Comparison of ENCODE assay signal across 1 cellular context in genomic region chr6:43277643-43278523, GRCh38.
TF ChIP-seq lines count a peak whose summit lies in the region.

No MANE protein-coding gene starts in this region.

TF ChIP-seq in HepG2, 621 proteins besides CTCF, POLR2A, EP300 and RAD21 (continued from another document):
- no peak for TF ChIP-seq ZNF256 (CRISPR knock-in tag; conservative IDR thresholded peaks at IDR 0.05)
- TF ChIP-seq ZNF773 (CRISPR knock-in tag; IDR thresholded peaks at IDR 0.05; ENCODE audit: borderline replicate concordance) = no peak
- no peak for TF ChIP-seq RFX1 (IDR thresholded peaks at IDR 0.05)
- 0 out of 2 replicates have a peak, but pooled peaks have one; percentile 16 for TF ChIP-seq IRF2 (CRISPR knock-in tag; IDR thresholded peaks at IDR 0.05)
- TF ChIP-seq HNRNPL (IDR thresholded peaks at IDR 0.05; ENCODE audit: low read depth, low read length) = peak; percentile 84; the same call in 1 of the 2 replicates
- TF ChIP-seq, protein P1, sequence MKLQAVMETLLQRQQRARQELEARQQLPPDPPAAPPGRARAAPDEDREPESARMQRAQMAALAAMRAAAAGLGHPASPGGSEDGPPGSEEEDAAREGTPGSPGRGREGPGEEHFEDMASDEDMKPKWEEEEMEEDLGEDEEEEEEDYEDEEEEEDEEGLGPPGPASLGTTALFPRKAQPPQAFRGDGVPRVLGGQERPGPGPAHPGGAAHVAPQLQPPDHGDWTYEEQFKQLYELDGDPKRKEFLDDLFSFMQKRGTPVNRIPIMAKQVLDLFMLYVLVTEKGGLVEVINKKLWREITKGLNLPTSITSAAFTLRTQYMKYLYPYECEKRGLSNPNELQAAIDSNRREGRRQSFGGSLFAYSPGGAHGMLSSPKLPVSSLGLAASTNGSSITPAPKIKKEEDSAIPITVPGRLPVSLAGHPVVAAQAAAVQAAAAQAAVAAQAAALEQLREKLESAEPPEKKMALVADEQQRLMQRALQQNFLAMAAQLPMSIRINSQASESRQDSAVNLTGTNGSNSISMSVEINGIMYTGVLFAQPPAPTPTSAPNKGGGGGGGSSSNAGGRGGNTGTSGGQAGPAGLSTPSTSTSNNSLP (IDR thresholded peaks at IDR 0.05; ENCODE audit: low read depth, low read length) = no peak
- 0 out of 2 replicates have a peak, but pooled peaks have one; percentile 58 for TF ChIP-seq ZNF446 (CRISPR knock-in tag; IDR thresholded peaks at IDR 0.05)
- no peak for TF ChIP-seq ZFAT (CRISPR knock-in tag; conservative IDR thresholded peaks at IDR 0.05)
- TF ChIP-seq HNRNPLL (IDR thresholded peaks at IDR 0.05; ENCODE audit: low read depth, low read length, poor library complexity, severe bottlenecking) = peak; percentile 25
- no peak for TF ChIP-seq MED8 (CRISPR knock-in tag; IDR thresholded peaks at IDR 0.05; ENCODE audit: insufficient replicate concordance)
- no peak for TF ChIP-seq ARHGAP35 (CRISPR knock-in tag; IDR thresholded peaks at IDR 0.05; ENCODE audit: borderline replicate concordance)
- peak; percentile 93 for TF ChIP-seq ZBTB10 (CRISPR knock-in tag; IDR thresholded peaks at IDR 0.05; ENCODE audit: borderline replicate concordance)
- TF ChIP-seq RBAK (CRISPR knock-in tag; IDR thresholded peaks at IDR 0.05) = peak; percentile 96
- no peak; the same call in 1 of the 2 replicates for TF ChIP-seq KMT2B (CRISPR knock-in tag; IDR thresholded peaks at IDR 0.05)
- TF ChIP-seq ZBTB20 (CRISPR knock-in tag; IDR thresholded peaks at IDR 0.05; ENCODE audit: borderline replicate concordance, low read depth) = peak; percentile 62; the same call in 1 of the 2 replicates
- TF ChIP-seq ZSCAN21 (CRISPR knock-in tag; IDR thresholded peaks at IDR 0.05; ENCODE audit: borderline replicate concordance) = peak; percentile 65; the same call in 1 of the 2 replicates
- no peak for TF ChIP-seq SMAD9 (CRISPR knock-in tag; IDR thresholded peaks at IDR 0.05)
- TF ChIP-seq CCAR2 (optimal IDR thresholded peaks at IDR 0.05; ENCODE audit: low read depth, low read length) = peak; percentile 30
- TF ChIP-seq ZNF660 (CRISPR knock-in tag; IDR thresholded peaks at IDR 0.05; ENCODE audit: borderline replicate concordance, low read depth) = no peak
- TF ChIP-seq NR2F1 (CRISPR knock-in tag; IDR thresholded peaks at IDR 0.05) = peak in 1 of 2 experiments; percentile 34; a peak in 1 of 4 replicates
- TF ChIP-seq LCORL (IDR thresholded peaks at IDR 0.05) = no peak
- peak; percentile 71 for TF ChIP-seq LCORL (CRISPR knock-in tag; IDR thresholded peaks at IDR 0.05)
- 0 out of 2 replicates have a peak, but pooled peaks have one; percentile 17 for TF ChIP-seq ZNF136 (CRISPR knock-in tag; IDR thresholded peaks at IDR 0.05; ENCODE audit: low read depth)
- 0 out of 2 replicates have a peak, but pooled peaks have one; percentile 77 for TF ChIP-seq ZNF253 (CRISPR knock-in tag; IDR thresholded peaks at IDR 0.05; ENCODE audit: borderline replicate concordance)
- TF ChIP-seq NCOA1 (CRISPR knock-in tag; IDR thresholded peaks at IDR 0.05) = no peak
- TF ChIP-seq ZBTB43 (CRISPR knock-in tag; conservative IDR thresholded peaks at IDR 0.05) = no peak
- TF ChIP-seq ZNF335 (CRISPR knock-in tag; IDR thresholded peaks at IDR 0.05) = no peak
- TF ChIP-seq ZBTB7A (CRISPR knock-in tag; IDR thresholded peaks at IDR 0.05) = peak; percentile 91
- no peak for TF ChIP-seq RCOR2 (CRISPR knock-in tag; IDR thresholded peaks at IDR 0.05)
- TF ChIP-seq ZSCAN22 (CRISPR knock-in tag; IDR thresholded peaks at IDR 0.05) = no peak
- no peak for TF ChIP-seq ZNF777 (CRISPR knock-in tag; IDR thresholded peaks at IDR 0.05)
- TF ChIP-seq PLSCR1 (CRISPR knock-in tag; IDR thresholded peaks at IDR 0.05; ENCODE audit: borderline replicate concordance) = no peak
- peak; percentile 40; the same call in 1 of the 2 replicates for TF ChIP-seq HNF1B (CRISPR knock-in tag; IDR thresholded peaks at IDR 0.05)
- TF ChIP-seq JARID2 (CRISPR knock-in tag; IDR thresholded peaks at IDR 0.05; ENCODE audit: insufficient replicate concordance) = no peak
- TF ChIP-seq ZBTB34 (CRISPR knock-in tag; IDR thresholded peaks at IDR 0.05) = peak; percentile 37; the same call in 1 of the 2 replicates
- TF ChIP-seq MAF1 (CRISPR knock-in tag; IDR thresholded peaks at IDR 0.05; ENCODE audit: borderline replicate concordance) = no peak
- no peak for TF ChIP-seq ARID4A (CRISPR knock-in tag; IDR thresholded peaks at IDR 0.05; ENCODE audit: borderline replicate concordance)
- TF ChIP-seq FOXC1 (CRISPR knock-in tag; IDR thresholded peaks at IDR 0.05; ENCODE audit: borderline replicate concordance) = peak; percentile 52; the same call in 1 of the 2 replicates
- no peak for TF ChIP-seq POGZ (CRISPR knock-in tag; IDR thresholded peaks at IDR 0.05)
- TF ChIP-seq ZFP90 (CRISPR knock-in tag; IDR thresholded peaks at IDR 0.05; ENCODE audit: borderline replicate concordance) = peak; percentile 87
- no peak for TF ChIP-seq EED (CRISPR knock-in tag; IDR thresholded peaks at IDR 0.05)
- no peak for TF ChIP-seq KDM4B (CRISPR knock-in tag; IDR thresholded peaks at IDR 0.05)
- TF ChIP-seq NAIF1 (CRISPR knock-in tag; IDR thresholded peaks at IDR 0.05; ENCODE audit: borderline replicate concordance) = no peak; the same call in 1 of the 2 replicates
- no peak; the same call in 1 of the 2 replicates for TF ChIP-seq ZNF616 (CRISPR knock-in tag; IDR thresholded peaks at IDR 0.05; ENCODE audit: low read depth)
- peak; percentile 39; the same call in 1 of the 2 replicates for TF ChIP-seq FOSL2 (CRISPR knock-in tag; IDR thresholded peaks at IDR 0.05)
- TF ChIP-seq DMTF1 (CRISPR knock-in tag; IDR thresholded peaks at IDR 0.05) = no peak
- no peak for TF ChIP-seq ZNF816 (CRISPR knock-in tag; IDR thresholded peaks at IDR 0.05; ENCODE audit: borderline replicate concordance)
- TF ChIP-seq ZBTB7B (CRISPR knock-in tag; IDR thresholded peaks at IDR 0.05) = no peak
- peak; percentile 29 for TF ChIP-seq YY1 (IDR thresholded peaks at IDR 0.05; ENCODE audit: insufficient read depth, insufficient replicate concordance, low read depth, low read length)
- no peak for TF ChIP-seq HNRNPK (IDR thresholded peaks at IDR 0.05; ENCODE audit: low read depth, low read length, poor library complexity, severe bottlenecking)
- no peak for TF ChIP-seq SCMH1 (CRISPR knock-in tag; IDR thresholded peaks at IDR 0.05; ENCODE audit: borderline replicate concordance)
- TF ChIP-seq GABPA (IDR thresholded peaks at IDR 0.05; ENCODE audit: low read depth, low read length) = no peak
- no peak for TF ChIP-seq GABPA (CRISPR knock-in tag; IDR thresholded peaks at IDR 0.05; ENCODE audit: low read depth)
